Comparison of ENCODE assay signal across 22 cellular contexts in the genomic region with DNA sequence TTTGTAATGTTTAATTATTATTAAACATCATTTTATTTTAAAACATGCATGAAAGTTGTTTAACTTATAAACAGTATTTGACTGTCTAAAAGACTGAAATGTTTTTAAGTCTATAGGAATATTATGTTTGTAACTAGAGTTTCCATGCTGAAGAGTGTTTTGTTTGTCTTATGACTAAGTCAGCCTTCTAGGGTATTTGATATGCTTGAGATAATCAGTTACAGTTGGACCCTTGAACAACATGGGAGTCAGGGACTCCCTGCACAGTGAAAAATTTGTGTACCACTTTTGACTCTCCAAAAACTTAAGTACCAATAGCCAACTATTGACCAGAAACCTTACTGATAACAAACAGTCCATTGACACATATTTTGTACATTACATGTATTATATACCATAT. TPM values are rescaled to one million over a fixed set of nuclear protein-coding genes. Genes with fewer than 3 reads are reported as not detected.
A peak's percentile ranks its signal among the peaks of the same experiment; 100 is the strongest.
DNase-seq lines count a peak whose midpoint lies in the region; FAIRE-seq and TF ChIP-seq lines count a peak whose summit lies in the region.
"Had no signal": no experiment of that assay in that cellular context is flagged by ENCODE, and none has a peak within 500 bp of the region (broad histone marks: within the 10 kb centered on the region; RNA-seq: fewer than 3 reads in every experiment).

No MANE protein-coding gene starts in this region.

- H3K27ac ChIP-seq in kidney (ENCODE audit: low read depth in 2 of 2, low read length in 2 of 2), result no peak overlapping the region
- no peak overlapping the region for H3K27ac ChIP-seq in uterus
- H3K27ac ChIP-seq: C4-2B had no signal

- no peak overlapping the region for H3K4me3 ChIP-seq in kidney (ENCODE audit: low read length in 2 of 2)
- H3K4me3 ChIP-seq in uterus, result no peak overlapping the region
- H3K4me3 ChIP-seq: K562 had no signal

- no peak for TF ChIP-seq POLR2A in uterus (IDR thresholded peaks at IDR 0.05)

- intact Hi-C loops in kidney (cut with DNase I), result no loop called here
- intact Hi-C loops in uterus (cut with DNase I; ENCODE audit: low total_unique reads), result no loop called here
- intact Hi-C loops in posterior vena cava (cut with DNase I), result no loop called here

- H3K36me3 ChIP-seq in kidney (ENCODE audit: control insufficient read depth in 1 of 2, insufficient read depth in 2 of 2, low read length in 2 of 2) (no peaks in the 10 kb centered on the region), uterus (no peaks in the 10 kb centered on the region)

- TF ChIP-seq CTCF in kidney (IDR thresholded peaks at IDR 0.05; ENCODE audit: borderline replicate concordance, extremely low read depth, insufficient read depth), result no peak
- TF ChIP-seq CTCF in uterus (IDR thresholded peaks at IDR 0.05), result no peak

- H3K9me3 ChIP-seq in kidney (ENCODE audit: control insufficient read depth in 1 of 2, low read length in 2 of 2) (no peaks in the 10 kb centered on the region), uterus (no peaks in the 10 kb centered on the region)
- H3K9me3 ChIP-seq: SK-N-SH had no signal

- H3K4me1 ChIP-seq in kidney (ENCODE audit: control insufficient read depth in 1 of 2, insufficient read depth in 1 of 2, low read depth in 1 of 2, low read length in 2 of 2), result no peaks in the 10 kb centered on the region
- no peaks in the 10 kb centered on the region for H3K4me1 ChIP-seq in uterus

- no peaks in the 10 kb centered on the region for H3K27me3 ChIP-seq in uterus

- H3K9ac ChIP-seq in kidney (ENCODE audit: low read length in 2 of 2), result no peak overlapping the region
- H3K9ac ChIP-seq: SK-N-SH had no signal

- peak; percentile 36 for DNase-seq in LHCN-M2 (ENCODE audit: low read depth)
- peak; percentile 20 for DNase-seq in brain pericyte (ENCODE audit: low read depth, low spot score)
- no peak for DNase-seq in kidney
- DNase-seq in effector CD8-positive, alpha-beta T cell (lab: John Stamatoyannopoulos, UW), result no peak
- DNase-seq in uterus, result no peak
- no peak for DNase-seq in H4 (ENCODE audit: low spot score)
- DNase-seq in posterior vena cava (ENCODE audit: low spot score), result no peak
- DNase-seq: Calu3; CD8-positive, alpha-beta memory T cell; DMS153; EL; GF-D8; NCI-H1092 treated with DMSO at 0.1 percent for 48 hours; NCI-H1436 treated with DMSO at 0.1 percent for 48 hours; NCI-H1930; NCI-H526; SHP77; SK-N-SH had no signal

- FAIRE-seq in A204.1 (lab: Jason Lieb, UNC) (peak; percentile 47), kidney (lab: Jason Lieb, UNC) (peak; percentile 13)
- FAIRE-seq: H1, K562 had no signal

RNA-seq across cellular contexts. Expression of a gene that starts 45.5 kb away (rescaled TPM):
- total RNA-seq in LHCN-M2 (2014; rRNA removed) (0.06 and 0.26 TPM in 2 replicates), kidney (0.50 TPM), uterus (10 to 100 TPM in 1 of 4 donors, not detected in 3; 14.5 TPM), posterior vena cava (under 1 TPM; 0.19 to 0.37 TPM)
- polyA plus RNA-seq in LHCN-M2 (2012), result 0.02 TPM
- 0.28 TPM for polyA plus RNA-seq in kidney (ENCODE audit: insufficient read depth, low read depth, low replicate concordance)
- 0.78 TPM in 1 of 2 replicates, not detected in the other for total RNA-seq in H4 (2014; rRNA removed; shearing (Covaris generic))
- total RNA-seq: Calu3; CD8-positive, alpha-beta memory T cell; K562 had no signal
- polyA plus RNA-seq: CD8-positive, alpha-beta memory T cell; K562; SK-N-SH had no signal

Comparison
In these comparisons a context has a peak if more than half of its experiments do, and no peak if none do; other contexts are left out.
1. DNase-seq: peak in LHCN-M2 (single experiment) and brain pericyte (single experiment); none in kidney (single experiment), effector CD8-positive, alpha-beta T cell (single experiment), uterus (0 of 2), H4 (single experiment) and posterior vena cava (single experiment).